Comparison of ENCODE assay signal across 1 cellular context in the genomic region with DNA sequence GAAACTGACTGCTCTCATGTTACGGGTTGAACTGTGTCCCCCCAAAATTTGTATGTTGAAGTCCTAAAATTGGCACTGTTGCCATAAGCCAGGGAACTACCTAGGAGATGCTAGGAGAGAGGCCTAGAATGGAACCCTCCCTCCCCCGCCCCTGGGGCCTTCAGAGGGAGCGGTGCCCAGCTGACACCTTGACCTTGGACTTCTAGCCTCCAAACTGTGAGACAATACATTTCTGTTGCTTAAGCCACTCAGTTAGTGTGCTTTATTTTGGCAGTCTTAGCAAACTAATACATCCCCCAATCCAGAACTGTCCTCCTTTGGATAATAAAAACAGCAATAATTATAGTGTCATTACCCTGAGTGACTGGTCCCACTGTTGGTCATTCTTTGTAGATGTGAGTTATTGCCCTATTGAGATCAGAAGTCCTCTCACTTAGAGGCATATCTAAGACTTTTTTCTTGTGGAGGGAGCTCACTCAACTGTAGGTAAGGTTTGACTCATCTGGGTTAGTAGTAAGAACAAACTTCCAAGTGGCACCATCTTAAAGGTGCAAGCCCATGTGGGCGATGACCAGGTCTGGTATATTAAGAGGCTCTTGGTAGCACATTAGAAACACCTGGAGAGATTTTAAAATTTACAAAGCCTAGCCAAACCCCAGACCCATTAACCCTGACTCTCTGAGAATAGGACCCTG.
A peak's percentile ranks its signal among the peaks of the same experiment; 100 is the strongest.
TF ChIP-seq lines count a peak whose summit lies in the region.

No MANE protein-coding gene starts in this region.

TF ChIP-seq in HepG2, 621 proteins besides CTCF, POLR2A, EP300 and RAD21:
- TF ChIP-seq, protein P1, sequence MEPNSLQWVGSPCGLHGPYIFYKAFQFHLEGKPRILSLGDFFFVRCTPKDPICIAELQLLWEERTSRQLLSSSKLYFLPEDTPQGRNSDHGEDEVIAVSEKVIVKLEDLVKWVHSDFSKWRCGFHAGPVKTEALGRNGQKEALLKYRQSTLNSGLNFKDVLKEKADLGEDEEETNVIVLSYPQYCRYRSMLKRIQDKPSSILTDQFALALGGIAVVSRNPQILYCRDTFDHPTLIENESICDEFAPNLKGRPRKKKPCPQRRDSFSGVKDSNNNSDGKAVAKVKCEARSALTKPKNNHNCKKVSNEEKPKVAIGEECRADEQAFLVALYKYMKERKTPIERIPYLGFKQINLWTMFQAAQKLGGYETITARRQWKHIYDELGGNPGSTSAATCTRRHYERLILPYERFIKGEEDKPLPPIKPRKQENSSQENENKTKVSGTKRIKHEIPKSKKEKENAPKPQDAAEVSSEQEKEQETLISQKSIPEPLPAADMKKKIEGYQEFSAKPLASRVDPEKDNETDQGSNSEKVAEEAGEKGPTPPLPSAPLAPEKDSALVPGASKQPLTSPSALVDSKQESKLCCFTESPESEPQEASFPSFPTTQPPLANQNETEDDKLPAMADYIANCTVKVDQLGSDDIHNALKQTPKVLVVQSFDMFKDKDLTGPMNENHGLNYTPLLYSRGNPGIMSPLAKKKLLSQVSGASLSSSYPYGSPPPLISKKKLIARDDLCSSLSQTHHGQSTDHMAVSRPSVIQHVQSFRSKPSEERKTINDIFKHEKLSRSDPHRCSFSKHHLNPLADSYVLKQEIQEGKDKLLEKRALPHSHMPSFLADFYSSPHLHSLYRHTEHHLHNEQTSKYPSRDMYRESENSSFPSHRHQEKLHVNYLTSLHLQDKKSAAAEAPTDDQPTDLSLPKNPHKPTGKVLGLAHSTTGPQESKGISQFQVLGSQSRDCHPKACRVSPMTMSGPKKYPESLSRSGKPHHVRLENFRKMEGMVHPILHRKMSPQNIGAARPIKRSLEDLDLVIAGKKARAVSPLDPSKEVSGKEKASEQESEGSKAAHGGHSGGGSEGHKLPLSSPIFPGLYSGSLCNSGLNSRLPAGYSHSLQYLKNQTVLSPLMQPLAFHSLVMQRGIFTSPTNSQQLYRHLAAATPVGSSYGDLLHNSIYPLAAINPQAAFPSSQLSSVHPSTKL (CRISPR knock-in tag; IDR thresholded peaks at IDR 0.05): 0 out of 2 replicates have a peak, but pooled peaks have one; percentile 10
- TF ChIP-seq CHD2 (IDR thresholded peaks at IDR 0.05; ENCODE audit: low read depth, low read length) (no peak), SOX13 (IDR thresholded peaks at IDR 0.05) (no peak), SOX13 (CRISPR knock-in tag; conservative IDR thresholded peaks at IDR 0.05 in 1 of 2, IDR thresholded peaks at IDR 0.05 in 1 of 2) (peak in 1 of 2 experiments; percentile 54; a peak in 2 of 4 replicates), ZNF282 (IDR thresholded peaks at IDR 0.05; ENCODE audit: partially characterized antibody) (no peak), HMGA1 (CRISPR knock-in tag; conservative IDR thresholded peaks at IDR 0.05) (no peak), KMT2B (CRISPR knock-in tag; IDR thresholded peaks at IDR 0.05) (no peak), SOX6 (IDR thresholded peaks at IDR 0.05) (no peak), SOX6 (CRISPR knock-in tag; IDR thresholded peaks at IDR 0.05) (peak; percentile 57; the same call in 1 of the 2 replicates), SOX5 (CRISPR knock-in tag; IDR thresholded peaks at IDR 0.05; ENCODE audit: borderline replicate concordance) (peak; percentile 27; the same call in 1 of the 2 replicates), HNF4A (CRISPR knock-in tag; IDR thresholded peaks at IDR 0.05) (peak; percentile 38; the same call in 1 of the 2 replicates)
- TF ChIP-seq, protein P2, sequence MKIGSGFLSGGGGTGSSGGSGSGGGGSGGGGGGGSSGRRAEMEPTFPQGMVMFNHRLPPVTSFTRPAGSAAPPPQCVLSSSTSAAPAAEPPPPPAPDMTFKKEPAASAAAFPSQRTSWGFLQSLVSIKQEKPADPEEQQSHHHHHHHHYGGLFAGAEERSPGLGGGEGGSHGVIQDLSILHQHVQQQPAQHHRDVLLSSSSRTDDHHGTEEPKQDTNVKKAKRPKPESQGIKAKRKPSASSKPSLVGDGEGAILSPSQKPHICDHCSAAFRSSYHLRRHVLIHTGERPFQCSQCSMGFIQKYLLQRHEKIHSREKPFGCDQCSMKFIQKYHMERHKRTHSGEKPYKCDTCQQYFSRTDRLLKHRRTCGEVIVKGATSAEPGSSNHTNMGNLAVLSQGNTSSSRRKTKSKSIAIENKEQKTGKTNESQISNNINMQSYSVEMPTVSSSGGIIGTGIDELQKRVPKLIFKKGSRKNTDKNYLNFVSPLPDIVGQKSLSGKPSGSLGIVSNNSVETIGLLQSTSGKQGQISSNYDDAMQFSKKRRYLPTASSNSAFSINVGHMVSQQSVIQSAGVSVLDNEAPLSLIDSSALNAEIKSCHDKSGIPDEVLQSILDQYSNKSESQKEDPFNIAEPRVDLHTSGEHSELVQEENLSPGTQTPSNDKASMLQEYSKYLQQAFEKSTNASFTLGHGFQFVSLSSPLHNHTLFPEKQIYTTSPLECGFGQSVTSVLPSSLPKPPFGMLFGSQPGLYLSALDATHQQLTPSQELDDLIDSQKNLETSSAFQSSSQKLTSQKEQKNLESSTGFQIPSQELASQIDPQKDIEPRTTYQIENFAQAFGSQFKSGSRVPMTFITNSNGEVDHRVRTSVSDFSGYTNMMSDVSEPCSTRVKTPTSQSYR (CRISPR knock-in tag; IDR thresholded peaks at IDR 0.05; ENCODE audit: borderline replicate concordance): peak; percentile 87
- TF ChIP-seq, protein P3, sequence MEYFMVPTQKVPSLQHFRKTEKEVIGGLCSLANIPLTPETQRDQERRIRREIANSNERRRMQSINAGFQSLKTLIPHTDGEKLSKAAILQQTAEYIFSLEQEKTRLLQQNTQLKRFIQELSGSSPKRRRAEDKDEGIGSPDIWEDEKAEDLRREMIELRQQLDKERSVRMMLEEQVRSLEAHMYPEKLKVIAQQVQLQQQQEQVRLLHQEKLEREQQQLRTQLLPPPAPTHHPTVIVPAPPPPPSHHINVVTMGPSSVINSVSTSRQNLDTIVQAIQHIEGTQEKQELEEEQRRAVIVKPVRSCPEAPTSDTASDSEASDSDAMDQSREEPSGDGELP (IDR thresholded peaks at IDR 0.05; ENCODE audit: borderline replicate concordance, low read depth): peak; percentile 47; the same call in 1 of the 2 replicates
- TF ChIP-seq, protein P4, sequence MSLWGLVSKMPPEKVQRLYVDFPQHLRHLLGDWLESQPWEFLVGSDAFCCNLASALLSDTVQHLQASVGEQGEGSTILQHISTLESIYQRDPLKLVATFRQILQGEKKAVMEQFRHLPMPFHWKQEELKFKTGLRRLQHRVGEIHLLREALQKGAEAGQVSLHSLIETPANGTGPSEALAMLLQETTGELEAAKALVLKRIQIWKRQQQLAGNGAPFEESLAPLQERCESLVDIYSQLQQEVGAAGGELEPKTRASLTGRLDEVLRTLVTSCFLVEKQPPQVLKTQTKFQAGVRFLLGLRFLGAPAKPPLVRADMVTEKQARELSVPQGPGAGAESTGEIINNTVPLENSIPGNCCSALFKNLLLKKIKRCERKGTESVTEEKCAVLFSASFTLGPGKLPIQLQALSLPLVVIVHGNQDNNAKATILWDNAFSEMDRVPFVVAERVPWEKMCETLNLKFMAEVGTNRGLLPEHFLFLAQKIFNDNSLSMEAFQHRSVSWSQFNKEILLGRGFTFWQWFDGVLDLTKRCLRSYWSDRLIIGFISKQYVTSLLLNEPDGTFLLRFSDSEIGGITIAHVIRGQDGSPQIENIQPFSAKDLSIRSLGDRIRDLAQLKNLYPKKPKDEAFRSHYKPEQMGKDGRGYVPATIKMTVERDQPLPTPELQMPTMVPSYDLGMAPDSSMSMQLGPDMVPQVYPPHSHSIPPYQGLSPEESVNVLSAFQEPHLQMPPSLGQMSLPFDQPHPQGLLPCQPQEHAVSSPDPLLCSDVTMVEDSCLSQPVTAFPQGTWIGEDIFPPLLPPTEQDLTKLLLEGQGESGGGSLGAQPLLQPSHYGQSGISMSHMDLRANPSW (CRISPR knock-in tag; IDR thresholded peaks at IDR 0.05; ENCODE audit: borderline replicate concordance): no peak
- TF ChIP-seq, protein P5, sequence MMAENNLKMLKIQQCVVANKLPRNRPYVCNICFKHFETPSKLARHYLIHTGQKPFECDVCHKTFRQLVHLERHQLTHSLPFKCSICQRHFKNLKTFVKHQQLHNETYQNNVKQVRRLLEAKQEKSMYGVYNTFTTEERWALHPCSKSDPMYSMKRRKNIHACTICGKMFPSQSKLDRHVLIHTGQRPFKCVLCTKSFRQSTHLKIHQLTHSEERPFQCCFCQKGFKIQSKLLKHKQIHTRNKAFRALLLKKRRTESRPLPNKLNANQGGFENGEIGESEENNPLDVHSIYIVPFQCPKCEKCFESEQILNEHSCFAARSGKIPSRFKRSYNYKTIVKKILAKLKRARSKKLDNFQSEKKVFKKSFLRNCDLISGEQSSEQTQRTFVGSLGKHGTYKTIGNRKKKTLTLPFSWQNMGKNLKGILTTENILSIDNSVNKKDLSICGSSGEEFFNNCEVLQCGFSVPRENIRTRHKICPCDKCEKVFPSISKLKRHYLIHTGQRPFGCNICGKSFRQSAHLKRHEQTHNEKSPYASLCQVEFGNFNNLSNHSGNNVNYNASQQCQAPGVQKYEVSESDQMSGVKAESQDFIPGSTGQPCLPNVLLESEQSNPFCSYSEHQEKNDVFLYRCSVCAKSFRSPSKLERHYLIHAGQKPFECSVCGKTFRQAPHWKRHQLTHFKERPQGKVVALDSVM (CRISPR knock-in tag; IDR thresholded peaks at IDR 0.05): no peak
- TF ChIP-seq, protein P6, sequence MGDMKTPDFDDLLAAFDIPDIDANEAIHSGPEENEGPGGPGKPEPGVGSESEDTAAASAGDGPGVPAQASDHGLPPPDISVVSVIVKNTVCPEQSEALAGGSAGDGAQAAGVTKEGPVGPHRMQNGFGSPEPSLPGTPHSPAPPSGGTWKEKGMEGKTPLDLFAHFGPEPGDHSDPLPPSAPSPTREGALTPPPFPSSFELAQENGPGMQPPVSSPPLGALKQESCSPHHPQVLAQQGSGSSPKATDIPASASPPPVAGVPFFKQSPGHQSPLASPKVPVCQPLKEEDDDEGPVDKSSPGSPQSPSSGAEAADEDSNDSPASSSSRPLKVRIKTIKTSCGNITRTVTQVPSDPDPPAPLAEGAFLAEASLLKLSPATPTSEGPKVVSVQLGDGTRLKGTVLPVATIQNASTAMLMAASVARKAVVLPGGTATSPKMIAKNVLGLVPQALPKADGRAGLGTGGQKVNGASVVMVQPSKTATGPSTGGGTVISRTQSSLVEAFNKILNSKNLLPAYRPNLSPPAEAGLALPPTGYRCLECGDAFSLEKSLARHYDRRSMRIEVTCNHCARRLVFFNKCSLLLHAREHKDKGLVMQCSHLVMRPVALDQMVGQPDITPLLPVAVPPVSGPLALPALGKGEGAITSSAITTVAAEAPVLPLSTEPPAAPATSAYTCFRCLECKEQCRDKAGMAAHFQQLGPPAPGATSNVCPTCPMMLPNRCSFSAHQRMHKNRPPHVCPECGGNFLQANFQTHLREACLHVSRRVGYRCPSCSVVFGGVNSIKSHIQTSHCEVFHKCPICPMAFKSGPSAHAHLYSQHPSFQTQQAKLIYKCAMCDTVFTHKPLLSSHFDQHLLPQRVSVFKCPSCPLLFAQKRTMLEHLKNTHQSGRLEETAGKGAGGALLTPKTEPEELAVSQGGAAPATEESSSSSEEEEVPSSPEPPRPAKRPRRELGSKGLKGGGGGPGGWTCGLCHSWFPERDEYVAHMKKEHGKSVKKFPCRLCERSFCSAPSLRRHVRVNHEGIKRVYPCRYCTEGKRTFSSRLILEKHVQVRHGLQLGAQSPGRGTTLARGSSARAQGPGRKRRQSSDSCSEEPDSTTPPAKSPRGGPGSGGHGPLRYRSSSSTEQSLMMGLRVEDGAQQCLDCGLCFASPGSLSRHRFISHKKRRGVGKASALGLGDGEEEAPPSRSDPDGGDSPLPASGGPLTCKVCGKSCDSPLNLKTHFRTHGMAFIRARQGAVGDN (CRISPR knock-in tag; IDR thresholded peaks at IDR 0.05): no peak
